ENCODE assay signal across 9 cellular contexts in genomic region chr12:8240340-8241114, GRCh38. TPM values are rescaled to one million over a fixed set of nuclear protein-coding genes. Genes with fewer than 3 reads are reported as not detected.
DNase-seq lines count a peak whose midpoint lies in the region; ATAC-seq and TF ChIP-seq lines count a peak whose summit lies in the region.
"Not testable (repeated sequence)": the region's sequence is repeated elsewhere in the genome, so short reads cannot be mapped to it uniquely, and the experiment has no call there.
"Had no signal": no experiment of that assay in that cellular context is flagged by ENCODE, and none has a peak within 500 bp of the region (broad histone marks: within the 10 kb centered on the region; RNA-seq: fewer than 3 reads in every experiment).

No MANE protein-coding gene starts in this region.

- H3K79me2 ChIP-seq in HCT116 (ENCODE audit: insufficient read depth, low read length) = not testable (repeated sequence)

- not testable (repeated sequence) for H3K9me3 ChIP-seq in HCT116 (ENCODE audit: control insufficient read depth in 1 of 2, insufficient read depth in 1 of 2, low read depth in 1 of 2, low read length in 2 of 2)

- H3K9ac ChIP-seq in HCT116 (ENCODE audit: low read length) = not testable (repeated sequence)

- peaks cover 8 to 43% of the 10 kb centered on the region in 2 experiments for H3K4me1 ChIP-seq in HCT116 (ENCODE audit: control insufficient read depth in 1 of 2, insufficient read depth in 2 of 2, low read length in 2 of 2)

- POLR2A ChIA-PET in HCT116 (lab: Charles Lee) = interaction anchor here (0.6 kb wide), 1 partner anchor 258 kb away, joined by 4 read pairs; no protein-coding TSS in a partner anchor
- POLR2A ChIA-PET in activated CD4-positive, alpha-beta memory T cell treated with anti-CD3 and anti-CD28 coated beads for 36 hours (lab: Charles Lee) = not testable (repeated sequence)

- H3K27me3 Mint-ChIP-seq in activated CD4-positive, alpha-beta memory T cell treated with anti-CD3 and anti-CD28 coated beads for 36 hours; activated T-helper 2 cell treated with anti-CD3 and anti-CD28 coated beads, Interferon-gamma antibody, Interleukin-2, Interleukin-4, amounts not matched to agents 10 μg/mL and 5 μg/mL and 100 μg/mL, durations not matched to agents 14 hours and 24 hours and 36 hours (ENCODE audit: low read depth): not testable (repeated sequence)

- TF ChIP-seq POLR2A in HCT116 (IDR thresholded peaks at IDR 0.05; ENCODE audit: borderline replicate concordance, extremely low read depth, insufficient read depth, insufficient read length) = not testable (repeated sequence)

- RAD21 ChIA-PET in HCT116 (lab: Charles Lee; ENCODE audit: low non-redundant PET in 1 of 2, low total read pairs in 2 of 2, uncharacterized antibody in 2 of 2, unreplicated experiment in 2 of 2) = not testable (repeated sequence)

- not testable (repeated sequence) for H3K9me3 Mint-ChIP-seq in activated CD4-positive, alpha-beta memory T cell treated with anti-CD3 and anti-CD28 coated beads for 36 hours; activated T-helper 2 cell treated with anti-CD3 and anti-CD28 coated beads, Interferon-gamma antibody, Interleukin-2, Interleukin-4, amounts not matched to agents 10 μg/mL and 5 μg/mL and 100 μg/mL, durations not matched to agents 14 hours and 24 hours and 36 hours

- H3K36me3 ChIP-seq in HCT116 (ENCODE audit: control insufficient read depth in 1 of 2, insufficient read depth in 2 of 2, low read length in 2 of 2) = not testable (repeated sequence)

- not testable (repeated sequence) for TF ChIP-seq CTCF in HCT116 (IDR thresholded peaks at IDR 0.05 in 2 of 3, conservative IDR thresholded peaks at IDR 0.05 in 1 of 3; ENCODE audit: borderline replicate concordance in 1 of 3, insufficient read depth in 1 of 3, low read depth in 2 of 3, low read length in 2 of 3)

- intact Hi-C loops in HCT116 (cut with micrococcal nuclease); activated CD4-positive, alpha-beta memory T cell treated with anti-CD3 and anti-CD28 coated beads for 36 hours (cut with micrococcal nuclease): not testable (repeated sequence)
- intact Hi-C loops in activated T-helper 2 cell treated with anti-CD3 and anti-CD28 coated beads, Interferon-gamma antibody, Interleukin-2, Interleukin-4, amounts not matched to agents 10 μg/mL and 5 μg/mL and 100 μg/mL, durations not matched to agents 14 hours and 24 hours and 36 hours (cut with micrococcal nuclease) = loop anchor here (10.0 kb wide), 1 partner anchor 156 kb away; the partner anchor contains the start of gene NECAP1
- intact Hi-C loops in head of caudate nucleus (cut with DNase I) = loop anchor here (5.0 kb wide), 1 partner anchor 213 kb away; no protein-coding TSS in a partner anchor

- not testable (repeated sequence) for TF ChIP-seq RAD21 in HCT116 (IDR thresholded peaks at IDR 0.05; ENCODE audit: low read depth)

- not testable (repeated sequence) for H3K27me3 ChIP-seq in HCT116 (ENCODE audit: insufficient read depth, low read length)

- H3K4me3 ChIP-seq in HCT116 (replicated peaks in 1 of 2; ENCODE audit: low read depth in 1 of 2, low read length in 2 of 2) = not testable (repeated sequence)

- H4K20me1 ChIP-seq in HCT116 (ENCODE audit: insufficient read depth) = not testable (repeated sequence)

- H3K9me2 ChIP-seq in HCT116 (ENCODE audit: insufficient read depth) = not testable (repeated sequence)

- not testable (repeated sequence) for H3K27ac ChIP-seq in HCT116 (ENCODE audit: low read depth, low read length)

- H3K4me3 Mint-ChIP-seq in activated CD4-positive, alpha-beta memory T cell treated with anti-CD3 and anti-CD28 coated beads for 36 hours = not testable (repeated sequence)
- peak overlapping the region; percentile 0 for H3K4me3 Mint-ChIP-seq in activated T-helper 2 cell treated with anti-CD3 and anti-CD28 coated beads, Interferon-gamma antibody, Interleukin-2, Interleukin-4, amounts not matched to agents 10 μg/mL and 5 μg/mL and 100 μg/mL, durations not matched to agents 14 hours and 24 hours and 36 hours (ENCODE audit: low read depth)

- peak overlapping the region; percentile 88 for H3K4me2 ChIP-seq in HCT116 (ENCODE audit: low read length)

- not testable (repeated sequence) for BruUV-seq in HCT116 (replicated peaks; lab: Mats Ljungman, UMichigan)

- H2AFZ ChIP-seq in HCT116 (ENCODE audit: low read depth, low read length, poor library complexity, severe bottlenecking) = not testable (repeated sequence)

- CTCF ChIA-PET in HCT116 (lab: Charles Lee); activated CD4-positive, alpha-beta memory T cell treated with anti-CD3 and anti-CD28 coated beads for 36 hours (lab: Charles Lee): not testable (repeated sequence)

- not testable (repeated sequence) for DNase-seq in HCT116 (ENCODE audit: low read depth, low spot score); activated T-helper 2 cell treated with anti-CD3 and anti-CD28 coated beads, Interferon-gamma antibody, Interleukin-2, Interleukin-4, amounts not matched to agents 10 μg/mL and 5 μg/mL and 100 μg/mL, durations not matched to agents 14 hours and 24 hours and 36 hours (ENCODE audit: low spot score)
- DNase-seq in NCI-H2107 treated with DMSO at 0.1 percent for 48 hours (lab: John Stamatoyannopoulos, UW; ENCODE audit: unreplicated experiment) (peak; percentile 18), head of caudate nucleus (peak in 31 of 42 donors; percentile 16 to 81 (median 53))
- peak; percentile 51 for DNase-seq in activated CD4-positive, alpha-beta memory T cell treated with anti-CD3 and anti-CD28 coated beads for 36 hours
- DNase-seq in stimulated activated CD4-positive, alpha-beta T cell treated with anti-CD3 and anti-CD28 coated beads, Interleukin-12 subunit alpha, Interleukin-12 subunit beta, amount 100 ng/mL, for 4 hours = peak; percentile 17

- ATAC-seq in HCT116 = not testable (repeated sequence)

- H3K4me1 Mint-ChIP-seq in activated CD4-positive, alpha-beta memory T cell treated with anti-CD3 and anti-CD28 coated beads for 36 hours (ENCODE audit: low read depth) = peaks cover 20% of the 10 kb centered on the region
- H3K4me1 Mint-ChIP-seq in activated T-helper 2 cell treated with anti-CD3 and anti-CD28 coated beads, Interferon-gamma antibody, Interleukin-2, Interleukin-4, amounts not matched to agents 10 μg/mL and 5 μg/mL and 100 μg/mL, durations not matched to agents 14 hours and 24 hours and 36 hours (ENCODE audit: low read depth) = peaks cover 15% of the 10 kb centered on the region

- not testable (repeated sequence) for H3K36me3 Mint-ChIP-seq in activated CD4-positive, alpha-beta memory T cell treated with anti-CD3 and anti-CD28 coated beads for 36 hours; activated T-helper 2 cell treated with anti-CD3 and anti-CD28 coated beads, Interferon-gamma antibody, Interleukin-2, Interleukin-4, amounts not matched to agents 10 μg/mL and 5 μg/mL and 100 μg/mL, durations not matched to agents 14 hours and 24 hours and 36 hours (ENCODE audit: low read depth)

- not testable (repeated sequence) for H3K27ac Mint-ChIP-seq in activated CD4-positive, alpha-beta memory T cell treated with anti-CD3 and anti-CD28 coated beads for 36 hours; activated T-helper 2 cell treated with anti-CD3 and anti-CD28 coated beads, Interferon-gamma antibody, Interleukin-2, Interleukin-4, amounts not matched to agents 10 μg/mL and 5 μg/mL and 100 μg/mL, durations not matched to agents 14 hours and 24 hours and 36 hours

RNA-seq across cellular contexts. Expression of gene FAM90A1, which starts 13.1 kb away (rescaled TPM):
- 0.64 TPM for total RNA-seq in HCT116 (2021; ENCODE audit: unreplicated experiment)
- 0.34 and 0.66 TPM in 2 replicates for polyA plus RNA-seq in HCT116 (2012)
- total RNA-seq in activated CD4-positive, alpha-beta memory T cell treated with anti-CD3 and anti-CD28 coated beads for 36 hours = under 1 TPM; 0.41 to 0.43 TPM
- 0.14 and 0.25 TPM in 2 replicates for total RNA-seq in activated T-helper 2 cell treated with anti-CD3 and anti-CD28 coated beads, Interferon-gamma antibody, Interleukin-2, Interleukin-4, amounts not matched to agents 10 μg/mL and 5 μg/mL and 100 μg/mL, durations not matched to agents 14 hours and 24 hours and 36 hours
- total RNA-seq: H1, HT1080 had no signal
- polyA plus RNA-seq: CD14-positive monocyte had no signal
